In genomic region chr5:43313035-43313853, GRCh38 we compare ENCODE assay signal across 8 cellular contexts. TPM values are rescaled to one million over a fixed set of nuclear protein-coding genes. Genes with fewer than 3 reads are reported as not detected.
DNase-seq lines count a peak whose midpoint lies in the region; ATAC-seq and TF ChIP-seq lines count a peak whose summit lies in the region.

TSS of gene HMGCS1 (minus strand) at chr5:43313412. CDS start at chr5:43298965, 14,447 bp downstream.

- DNase-seq in DMS153 treated with DMSO at 0.1 percent for 48 hours (lab: John Stamatoyannopoulos, UW; ENCODE audit: unreplicated experiment) (peak; percentile 99), KBM-7 (peak; percentile 100), epithelial cell of proximal tubule (ENCODE audit: low read depth) (peak; percentile 96), mucosa of gallbladder (ENCODE audit: low spot score) (peak; percentile 99)
- DNase-seq in activated T-cell treated with anti-CD3 and anti-CD28 coated beads, Interleukin-2, amount 50 U/mL, for 24 hours: peak; percentile 98
- peak; percentile 95 to 98 for DNase-seq in stimulated activated CD8-positive, alpha-beta memory T cell treated with anti-CD3 and anti-CD28 coated beads, Interleukin-4, amount 100 ng/mL, for 4 hours (ENCODE audit: low read depth in 2 of 2, low spot score in 1 of 2)

- H3K4me1 Mint-ChIP-seq in activated T-cell treated with anti-CD3 and anti-CD28 coated beads, Interleukin-2, amount 50 U/mL, for 24 hours (ENCODE audit: low read depth): peaks cover 83% of the 10 kb centered on the region

- H3K4me3 Mint-ChIP-seq in activated T-cell treated with anti-CD3 and anti-CD28 coated beads, Interleukin-2, amount 50 U/mL, for 24 hours: peak within 1 kb of the TSS; percentile 98

- TF ChIP-seq CTCF in epithelial cell of proximal tubule (conservative IDR thresholded peaks at IDR 0.05; ENCODE audit: low read depth, low read length): peak; percentile 12

- peak within 1 kb of the TSS; percentile 90 for H3K4me3 ChIP-seq in epithelial cell of proximal tubule (ENCODE audit: low read depth, low read length)

- peaks cover 80% of the 10 kb centered on the region for H3K36me3 Mint-ChIP-seq in activated T-cell treated with anti-CD3 and anti-CD28 coated beads, Interleukin-2, amount 50 U/mL, for 24 hours (ENCODE audit: low read depth)

- peak; percentile 94 for ATAC-seq in GM21717 (IDR thresholded peaks at IDR 0.05; ENCODE audit: unreplicated experiment)

- peak within 1 kb of the TSS; percentile 100 for H3K27ac Mint-ChIP-seq in activated T-cell treated with anti-CD3 and anti-CD28 coated beads, Interleukin-2, amount 50 U/mL, for 24 hours

- no peaks in the 10 kb centered on the region for H3K27me3 Mint-ChIP-seq in activated T-cell treated with anti-CD3 and anti-CD28 coated beads, Interleukin-2, amount 50 U/mL, for 24 hours

- H3K9me3 Mint-ChIP-seq in activated T-cell treated with anti-CD3 and anti-CD28 coated beads, Interleukin-2, amount 50 U/mL, for 24 hours: peaks cover 18% of the 10 kb centered on the region

- in situ Hi-C loops in KBM-7 (cut with MboI; ENCODE audit: low pct_unique_long_range_greater_than_20kb, low sequenced_read_pairs): no loop called here

TF ChIP-seq in PFSK-1, 5 proteins besides CTCF, POLR2A, EP300 and RAD21:
- peak; percentile 47; the same call in 1 of the 2 replicates for TF ChIP-seq SIN3A (IDR thresholded peaks at IDR 0.05; ENCODE audit: borderline replicate concordance, insufficient read depth, low read length)
- TF ChIP-seq POLR2AphosphoS5 (IDR thresholded peaks at IDR 0.05; ENCODE audit: low read depth, low read length): peak; percentile 63; the same call in 1 of the 2 replicates
- peak; percentile 63 for TF ChIP-seq FOXP2 (optimal IDR thresholded peaks at IDR 0.05; ENCODE audit: borderline replicate concordance, extremely low read depth, extremely low read length, insufficient read depth)
- TF ChIP-seq, protein P1, sequence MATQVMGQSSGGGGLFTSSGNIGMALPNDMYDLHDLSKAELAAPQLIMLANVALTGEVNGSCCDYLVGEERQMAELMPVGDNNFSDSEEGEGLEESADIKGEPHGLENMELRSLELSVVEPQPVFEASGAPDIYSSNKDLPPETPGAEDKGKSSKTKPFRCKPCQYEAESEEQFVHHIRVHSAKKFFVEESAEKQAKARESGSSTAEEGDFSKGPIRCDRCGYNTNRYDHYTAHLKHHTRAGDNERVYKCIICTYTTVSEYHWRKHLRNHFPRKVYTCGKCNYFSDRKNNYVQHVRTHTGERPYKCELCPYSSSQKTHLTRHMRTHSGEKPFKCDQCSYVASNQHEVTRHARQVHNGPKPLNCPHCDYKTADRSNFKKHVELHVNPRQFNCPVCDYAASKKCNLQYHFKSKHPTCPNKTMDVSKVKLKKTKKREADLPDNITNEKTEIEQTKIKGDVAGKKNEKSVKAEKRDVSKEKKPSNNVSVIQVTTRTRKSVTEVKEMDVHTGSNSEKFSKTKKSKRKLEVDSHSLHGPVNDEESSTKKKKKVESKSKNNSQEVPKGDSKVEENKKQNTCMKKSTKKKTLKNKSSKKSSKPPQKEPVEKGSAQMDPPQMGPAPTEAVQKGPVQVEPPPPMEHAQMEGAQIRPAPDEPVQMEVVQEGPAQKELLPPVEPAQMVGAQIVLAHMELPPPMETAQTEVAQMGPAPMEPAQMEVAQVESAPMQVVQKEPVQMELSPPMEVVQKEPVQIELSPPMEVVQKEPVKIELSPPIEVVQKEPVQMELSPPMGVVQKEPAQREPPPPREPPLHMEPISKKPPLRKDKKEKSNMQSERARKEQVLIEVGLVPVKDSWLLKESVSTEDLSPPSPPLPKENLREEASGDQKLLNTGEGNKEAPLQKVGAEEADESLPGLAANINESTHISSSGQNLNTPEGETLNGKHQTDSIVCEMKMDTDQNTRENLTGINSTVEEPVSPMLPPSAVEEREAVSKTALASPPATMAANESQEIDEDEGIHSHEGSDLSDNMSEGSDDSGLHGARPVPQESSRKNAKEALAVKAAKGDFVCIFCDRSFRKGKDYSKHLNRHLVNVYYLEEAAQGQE (IDR thresholded peaks at IDR 0.05; ENCODE audit: insufficient read depth in 1 of 2, low read depth in 2 of 2, low read length in 2 of 2): peak in 1 of 2 experiments; percentile 40; a peak in 1 of 4 replicates
- TF ChIP-seq TAF1 (IDR thresholded peaks at IDR 0.05; ENCODE audit: borderline replicate concordance, insufficient read depth, low read length): peak; percentile 71; the same call in 1 of the 2 replicates

RNA-seq across cellular contexts. Expression of gene HMGCS1, which starts in this region (rescaled TPM):
- 6.4 TPM for polyA plus RNA-seq in PFSK-1 (2012; ENCODE audit: insufficient read length, low read depth)
- total RNA-seq in epithelial cell of proximal tubule (34.4 and 98.4 TPM in 2 replicates), mucosa of gallbladder (234 TPM)

Comparison
In these comparisons a context has a peak if more than half of its experiments do, and no peak if none do; other contexts are left out.
1. Peak in every context shown above with its lines: DNase-seq, ATAC-seq and H3K4me3 ChIP-seq.